Comparison of ENCODE assay signal across 28 cellular contexts in the genomic region with DNA sequence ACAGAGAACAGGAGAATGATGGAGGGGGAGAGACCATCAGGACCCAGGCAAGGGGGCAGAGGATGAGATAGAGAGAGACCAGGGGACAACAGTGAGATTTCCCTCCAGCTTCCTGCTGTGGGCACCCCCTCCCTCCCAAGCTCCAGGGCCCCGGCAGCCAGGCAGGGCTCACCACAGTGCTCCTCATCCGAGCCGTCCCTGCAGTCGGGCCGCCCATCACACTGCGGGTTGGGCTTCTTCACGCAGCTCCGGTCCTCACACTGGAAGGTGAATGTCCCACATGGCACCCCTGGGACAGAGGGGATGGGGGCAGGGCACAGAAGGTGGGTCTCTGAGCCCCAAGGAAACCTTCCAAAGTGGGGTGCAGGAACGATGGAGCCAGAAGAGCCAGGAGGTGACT. TPM values are rescaled to one million over a fixed set of nuclear protein-coding genes. Genes with fewer than 3 reads are reported as not detected.
DNase-seq lines count a peak whose midpoint lies in the region; ATAC-seq and TF ChIP-seq lines count a peak whose summit lies in the region.
"Had no signal": no experiment of that assay in that cellular context is flagged by ENCODE, and none has a peak within 500 bp of the region (broad histone marks: within the 10 kb centered on the region; RNA-seq: fewer than 3 reads in every experiment).

No MANE protein-coding gene starts in this region.

- TF ChIP-seq POLR2A in heart left ventricle (IDR thresholded peaks at IDR 0.05) (no peak), breast epithelium (IDR thresholded peaks at IDR 0.05) (no peak)

- peak overlapping the region; percentile 47 for H2AK5ac ChIP-seq in neuronal stem cell (ENCODE audit: low read depth, low read length)

- H3K79me1 ChIP-seq in neuronal stem cell (ENCODE audit: low read depth, low read length): no peaks in the 10 kb centered on the region

- H3K36me3 ChIP-seq in heart left ventricle: no peaks in the 10 kb centered on the region
- H3K36me3 ChIP-seq in Panc1 (ENCODE audit: control insufficient read depth, insufficient read depth, low read length): no peaks in the 10 kb centered on the region
- H3K36me3 ChIP-seq in neuronal stem cell (replicated peaks in 1 of 2; ENCODE audit: control insufficient read depth in 2 of 2, insufficient read depth in 2 of 2, low read length in 2 of 2): no peaks in the 10 kb centered on the region
- no peaks in the 10 kb centered on the region for H3K36me3 ChIP-seq in breast epithelium
- H3K36me3 ChIP-seq: BE2C, BLaER1 had no signal

- no peak overlapping the region for H2BK5ac ChIP-seq in neuronal stem cell (ENCODE audit: low read length)

- no peak for ATAC-seq in Right ventricle myocardium superior (ENCODE audit: poor library complexity)
- no peak for ATAC-seq in heart left ventricle
- peak; percentile 47; the same call in 1 of the 2 replicates for ATAC-seq in Panc1
- ATAC-seq: GM12878 had no signal

- H3K18ac ChIP-seq in neuronal stem cell (ENCODE audit: low read length): no peak overlapping the region

- peak overlapping the region; percentile 2 for H3K9ac ChIP-seq in neuronal stem cell (ENCODE audit: low read depth, low read length, poor library complexity)
- H3K9ac ChIP-seq: BLaER1 had no signal

- POLR2A ChIA-PET in Panc1 (lab: Charles Lee): interaction anchor here (0.9 kb wide), 1 partner anchor 15 kb away, joined by 6 read pairs; no protein-coding TSS in a partner anchor

- no peak overlapping the region for H3K14ac ChIP-seq in neuronal stem cell (ENCODE audit: low read length)

- in situ Hi-C loops in Panc1 (cut with HindIII; ENCODE audit: low pct_unique_long_range_greater_than_20kb, low sequenced_read_pairs): no loop called here

- no peaks in the 10 kb centered on the region for H3K9me3 ChIP-seq in heart left ventricle
- H3K9me3 ChIP-seq in Panc1 (ENCODE audit: control insufficient read depth, insufficient read depth, low read depth, low read length): no peaks in the 10 kb centered on the region
- H3K9me3 ChIP-seq in neuronal stem cell (replicated peaks in 1 of 2; ENCODE audit: control insufficient read depth in 2 of 2, insufficient read depth in 1 of 2, low read depth in 1 of 2, low read length in 2 of 2): peaks cover 0 to 2% of the 10 kb centered on the region in 2 donors
- no peaks in the 10 kb centered on the region for H3K9me3 ChIP-seq in breast epithelium
- H3K9me3 ChIP-seq: BE2C had no signal

- H3K27ac ChIP-seq in heart left ventricle (no peak overlapping the region), Panc1 (ENCODE audit: low read length) (no peak overlapping the region), neuronal stem cell (replicated peaks; ENCODE audit: low read length) (no peak overlapping the region), breast epithelium (no peak overlapping the region)
- H3K27ac ChIP-seq: BLaER1 had no signal

- H3K27me3 ChIP-seq in heart left ventricle (peaks cover 11 to 65% (median 27%) of the 10 kb centered on the region in 9 donors), Panc1 (ENCODE audit: control insufficient read depth, insufficient read depth, low read length) (no peaks in the 10 kb centered on the region), neuronal stem cell (ENCODE audit: control insufficient read depth in 3 of 3, insufficient read depth in 3 of 3, low read depth in 1 of 3, low read length in 3 of 3) (peaks cover 4 to 44% (median 35%) of the 10 kb centered on the region in 3 experiments), breast epithelium (peaks cover 2 to 57% of the 10 kb centered on the region in 2 donors)

- BruUV-seq in Panc1 (replicated peaks; lab: Mats Ljungman, UMichigan): no TSS peak

- H3K23ac ChIP-seq in neuronal stem cell (ENCODE audit: low read depth, low read length, poor library complexity): no peak overlapping the region

- H3K4me1 ChIP-seq in heart left ventricle (peaks cover 0 to 4% (median 0%) of the 10 kb centered on the region in 12 donors), Panc1 (ENCODE audit: control insufficient read depth, insufficient read depth, low read length) (no peaks in the 10 kb centered on the region), neuronal stem cell (ENCODE audit: control insufficient read depth in 2 of 2, insufficient read depth in 1 of 2, low read depth in 1 of 2, low read length in 2 of 2) (peaks cover 0 to 4% of the 10 kb centered on the region in 2 donors), breast epithelium (no peaks in the 10 kb centered on the region)
- H3K4me1 ChIP-seq: BE2C, BLaER1 had no signal

- TF ChIP-seq CTCF in heart left ventricle (IDR thresholded peaks at IDR 0.05): no peak
- TF ChIP-seq CTCF in Panc1 (IDR thresholded peaks at IDR 0.05): no peak
- no peak for TF ChIP-seq CTCF in breast epithelium (IDR thresholded peaks at IDR 0.05)

- H2AFZ ChIP-seq in neuronal stem cell (ENCODE audit: low read length): no peak overlapping the region

- no peak overlapping the region for H3K4ac ChIP-seq in neuronal stem cell (ENCODE audit: low read length)

- H4K8ac ChIP-seq in neuronal stem cell (ENCODE audit: low read depth, low read length): no peak overlapping the region

- no peak overlapping the region for H2BK120ac ChIP-seq in neuronal stem cell (ENCODE audit: low read depth, low read length)

- CTCF ChIA-PET in Panc1 (lab: Charles Lee): no interaction called here

- 43 to 53% (median 50%) methylated on average over 9 of the region's 9 CpGs for WGBS in heart left ventricle, 4 donors
- WGBS in neuronal stem cell (ENCODE audit: extremely low coverage in 2 of 2, insufficient read length in 2 of 2, insufficient replicate concordance in 1 of 2), 2 donors: no CpG with 5 or more reads among the region's 9 CpGs

- no peak overlapping the region for H2BK12ac ChIP-seq in neuronal stem cell (ENCODE audit: low read length)

- H3K4me3 ChIP-seq in heart left ventricle: no peak overlapping the region
- H3K4me3 ChIP-seq in Panc1 (ENCODE audit: low read depth in 2 of 2, low read length in 2 of 2): no peak overlapping the region
- H3K4me3 ChIP-seq in neuronal stem cell (ENCODE audit: low read length in 2 of 2): no peak overlapping the region
- no peak overlapping the region for H3K4me3 ChIP-seq in breast epithelium
- H3K4me3 ChIP-seq: BLaER1, GM12878 had no signal

- H4K91ac ChIP-seq in neuronal stem cell (ENCODE audit: low read depth, low read length, poor library complexity): no peak overlapping the region

- H2BK15ac ChIP-seq in neuronal stem cell (ENCODE audit: low read length): no peak overlapping the region

- no peak overlapping the region for H3K4me2 ChIP-seq in neuronal stem cell (ENCODE audit: insufficient read depth, low read length, poor library complexity, severe bottlenecking)
- H3K4me2 ChIP-seq: BLaER1 had no signal

- intact Hi-C loops in Right ventricle myocardium superior (cut with DNase I): no loop called here
- intact Hi-C loops in heart left ventricle (cut with DNase I): loop anchor here in 2 of 10 donors (10.0 kb wide), 2 partner anchors 84 to 94 kb away; no protein-coding TSS in a partner anchor
- intact Hi-C loops in Panc1 (cut with micrococcal nuclease; ENCODE audit: unreplicated experiment): no loop called here
- intact Hi-C loops in breast epithelium (cut with DNase I; ENCODE audit: low total_unique reads): loop anchor here (2.0 kb wide), 1 partner anchor 28 kb away; no protein-coding TSS in a partner anchor

- DNase-seq in Right ventricle myocardium superior: peak; percentile 26
- no peak for DNase-seq in heart left ventricle
- no peak for DNase-seq in Panc1 (ENCODE audit: low read depth, low spot score)
- DNase-seq in neuronal stem cell (ENCODE audit: low spot score): no peak
- DNase-seq in breast epithelium (ENCODE audit: low spot score in 2 of 2): no peak
- no peak for DNase-seq in cortex of kidney (lab: John Stamatoyannopoulos, UW)
- DNase-seq: 8988T; ACHN; BE2C; C1 segment of cervical spinal cord; CD4-positive, alpha-beta memory T cell; CD4-positive, CD25-positive, alpha-beta regulatory T cell; CD8-positive, alpha-beta memory T cell; COR-L47; DMS 273 treated with DMSO at 0.1 percent for 48 hours; DMS153; DMS53; DMS79; DND-41; EL; GDM1 had no signal

RNA-seq across cellular contexts. Expression of gene KCTD17, which starts 19.2 kb away (rescaled TPM):
- total RNA-seq in Right ventricle myocardium superior: 8.9 TPM
- 10 to 100 TPM; 10.8 to 62.0 (median 17.3) TPM for total RNA-seq in heart left ventricle
- polyA plus RNA-seq in heart left ventricle: 10 to 100 TPM; 17.1 to 27.3 TPM
- total RNA-seq in Panc1 (2021; ENCODE audit: unreplicated experiment): 32.7 TPM
- polyA plus RNA-seq in Panc1 (2012; ENCODE audit: insufficient read length): 53.2 TPM
- polyA plus RNA-seq in neuronal stem cell (2013, experiment 1 of 2): 46.3 TPM
- polyA plus RNA-seq in neuronal stem cell (2013, experiment 2 of 2): 47.4 TPM
- total RNA-seq in breast epithelium: 10 to 100 TPM in 2 of 3 donors, 1 to 10 TPM in 1; 8.2 to 17.4 (median 11.1) TPM

RNA-seq across cellular contexts. Expression of gene TMPRSS6, which starts 38.8 kb away (rescaled TPM):
- total RNA-seq in Right ventricle myocardium superior (not detected), heart left ventricle (under 1 TPM in 1 of 9 donors, not detected in 8; 0.91 TPM), Panc1 (2021; ENCODE audit: unreplicated experiment) (not detected), breast epithelium (under 1 TPM in 1 of 3 donors, not detected in 2; 0.88 TPM)
- polyA plus RNA-seq in heart left ventricle: not detected
- polyA plus RNA-seq in Panc1 (2012; ENCODE audit: insufficient read length): 0.07 TPM
- 0.01 TPM for polyA plus RNA-seq in neuronal stem cell (2013, experiment 1 of 2)
- polyA plus RNA-seq in neuronal stem cell (2013, experiment 2 of 2): not detected
- total RNA-seq: A673, Daoy, G401 had no signal
- polyA plus RNA-seq: AG04450; CD14-positive monocyte; CD4-positive, alpha-beta memory T cell had no signal

RNA-seq across cellular contexts. Expression of gene MPST, which starts 51.2 kb away (rescaled TPM):
- total RNA-seq in Right ventricle myocardium superior (60.3 TPM), heart left ventricle (100 to 1,000 TPM in 2 of 9 donors, 10 to 100 TPM in 7; 27.5 to 157 (median 52.9) TPM), Panc1 (2021; ENCODE audit: unreplicated experiment) (31.4 TPM), breast epithelium (100 to 1,000 TPM in 2 of 3 donors, 10 to 100 TPM in 1; 72.0 to 175 (median 113) TPM)
- polyA plus RNA-seq in heart left ventricle: 100 to 1,000 TPM; 133 to 134 TPM
- polyA plus RNA-seq in Panc1 (2012; ENCODE audit: insufficient read length): 52.1 TPM
- polyA plus RNA-seq in neuronal stem cell (2013, experiment 1 of 2): 164 TPM
- polyA plus RNA-seq in neuronal stem cell (2013, experiment 2 of 2): 164 TPM

RNA-seq across cellular contexts. Expression of gene TST, which starts 51.5 kb away (rescaled TPM):
- total RNA-seq in Right ventricle myocardium superior (63.5 TPM), heart left ventricle (100 to 1,000 TPM in 2 of 9 donors, 10 to 100 TPM in 7; 35.8 to 143 (median 58.1) TPM), Panc1 (2021; ENCODE audit: unreplicated experiment) (15.9 TPM), breast epithelium (10 to 100 TPM; 51.1 to 68.0 (median 60.2) TPM)
- polyA plus RNA-seq in heart left ventricle: 10 to 100 TPM; 57.3 to 89.8 TPM
- 19.5 TPM for polyA plus RNA-seq in Panc1 (2012; ENCODE audit: insufficient read length)
- 29.6 TPM for polyA plus RNA-seq in neuronal stem cell (2013, experiment 1 of 2)
- 29.3 TPM for polyA plus RNA-seq in neuronal stem cell (2013, experiment 2 of 2)
- total RNA-seq: CD4-positive, CD25-positive, alpha-beta regulatory T cell had no signal
